In genomic region chr5:168852329-168852728, GRCh38 we compare ENCODE assay signal across 12 cellular contexts.
DNase-seq lines count a peak whose midpoint lies in the region; ATAC-seq, FAIRE-seq and TF ChIP-seq lines count a peak whose summit lies in the region.
"Had no signal": no experiment of that assay in that cellular context is flagged by ENCODE, and none has a peak within 500 bp of the region (broad histone marks: within the 10 kb centered on the region; RNA-seq: fewer than 3 reads in every experiment).

No MANE protein-coding gene starts in this region.

- peaks cover 5% of the 10 kb centered on the region for H3K27me3 Mint-ChIP-seq in activated CD4-positive, alpha-beta T cell treated with anti-CD3 and anti-CD28 coated beads, Interleukin-2, amount 10 ng/mL, durations not matched to agents 7 days and 5 days
- H3K27me3 Mint-ChIP-seq in astrocyte (ENCODE audit: low read depth, unreplicated experiment): peaks cover 2% of the 10 kb centered on the region
- H3K27me3 Mint-ChIP-seq in progenitor cell of endocrine pancreas: no peaks in the 10 kb centered on the region

- peak overlapping the region; percentile 8 for H2AFZ ChIP-seq in astrocyte (ENCODE audit: low read depth, low read length)
- no peak overlapping the region for H2AFZ ChIP-seq in hepatocyte

- CTCF ChIA-PET in activated CD4-positive, alpha-beta T cell treated with anti-CD3 and anti-CD28 coated beads, Interleukin-2, amount 10 ng/mL, durations not matched to agents 7 days and 5 days (lab: Charles Lee): no interaction called here

- peak; percentile 13 for DNase-seq in activated CD4-positive, alpha-beta T cell treated with anti-CD3 and anti-CD28 coated beads, Interleukin-2, amount 10 ng/mL, durations not matched to agents 7 days and 5 days
- DNase-seq in activated CD4-positive, alpha-beta T cell treated with anti-CD3 and anti-CD28 coated beads, Interleukin-2, amount 50 U/mL, for 4 hours: no peak
- DNase-seq in astrocyte (ENCODE audit: low read depth) (no peak), progenitor cell of endocrine pancreas (ENCODE audit: low spot score, unreplicated experiment) (no peak), hepatocyte (ENCODE audit: low spot score) (no peak), NCI-H2107 (lab: John Stamatoyannopoulos, UW) (no peak), D341Med (ENCODE audit: low spot score) (no peak)
- DNase-seq: cortex of kidney, NCI-H1092 treated with DMSO at 0.1 percent for 48 hours had no signal

- H3K4me3 ChIP-seq in astrocyte (ENCODE audit: insufficient read depth, low read depth, low read length) (no peak overlapping the region), hepatocyte (no peak overlapping the region)

- WGBS in hepatocyte (ENCODE audit: low lambda C conversion rate, missing lambda C conversion rate): 73% methylated on average over 4 of the region's 4 CpGs

- H3K27me3 ChIP-seq in astrocyte (ENCODE audit: insufficient read depth, low read length) (peaks cover 18% of the 10 kb centered on the region), hepatocyte (no peaks in the 10 kb centered on the region)

- H3K36me3 Mint-ChIP-seq in activated CD4-positive, alpha-beta T cell treated with anti-CD3 and anti-CD28 coated beads, Interleukin-2, amount 10 ng/mL, durations not matched to agents 7 days and 5 days (ENCODE audit: low read depth): peaks cover 2% of the 10 kb centered on the region
- no peaks in the 10 kb centered on the region for H3K36me3 Mint-ChIP-seq in astrocyte (ENCODE audit: low read depth, unreplicated experiment)
- H3K36me3 Mint-ChIP-seq in progenitor cell of endocrine pancreas (ENCODE audit: insufficient read depth): peaks cover 1% of the 10 kb centered on the region

- no peaks in the 10 kb centered on the region for H3K36me3 ChIP-seq in astrocyte (ENCODE audit: insufficient read depth, low read length)
- H3K36me3 ChIP-seq in hepatocyte (replicated peaks; ENCODE audit: insufficient read depth, low read depth): no peaks in the 10 kb centered on the region
- H3K36me3 ChIP-seq: neutrophil had no signal

- H3K9me3 ChIP-seq in astrocyte (ENCODE audit: insufficient read depth, low read depth, low read length): no peaks in the 10 kb centered on the region
- H3K9me3 ChIP-seq in hepatocyte (ENCODE audit: low read depth): no peaks in the 10 kb centered on the region
- H3K9me3 ChIP-seq: neutrophil had no signal

- FAIRE-seq in astrocyte (lab: Jason Lieb, UNC): no peak

- POLR2A ChIA-PET in activated CD4-positive, alpha-beta T cell treated with anti-CD3 and anti-CD28 coated beads, Interleukin-2, amount 10 ng/mL, durations not matched to agents 7 days and 5 days (lab: Charles Lee): no interaction called here

- TF ChIP-seq CTCF in astrocyte (IDR thresholded peaks at IDR 0.05; ENCODE audit: insufficient read depth, low read depth, low read length) (no peak), progenitor cell of endocrine pancreas (IDR thresholded peaks at IDR 0.05; ENCODE audit: unreplicated experiment) (no peak), hepatocyte (IDR thresholded peaks at IDR 0.05; ENCODE audit: poor library complexity) (no peak)

- peak overlapping the region; percentile 83 for H3K27ac Mint-ChIP-seq in activated CD4-positive, alpha-beta T cell treated with anti-CD3 and anti-CD28 coated beads, Interleukin-2, amount 10 ng/mL, durations not matched to agents 7 days and 5 days
- no peak overlapping the region for H3K27ac Mint-ChIP-seq in astrocyte (ENCODE audit: unreplicated experiment)
- peak overlapping the region; percentile 86 for H3K27ac Mint-ChIP-seq in progenitor cell of endocrine pancreas

- H3K4me2 ChIP-seq in astrocyte (ENCODE audit: low read length) (peak overlapping the region; percentile 72), hepatocyte (no peak overlapping the region)

- H3K4me1 ChIP-seq in astrocyte (ENCODE audit: insufficient read depth, low read length): peaks cover 10% of the 10 kb centered on the region
- H3K4me1 ChIP-seq in hepatocyte (ENCODE audit: insufficient read depth): no peaks in the 10 kb centered on the region

- H4K20me1 ChIP-seq in astrocyte (ENCODE audit: insufficient read depth, low read length): no peaks in the 10 kb centered on the region
- no peaks in the 10 kb centered on the region for H4K20me1 ChIP-seq in hepatocyte (ENCODE audit: insufficient read depth, poor library complexity, severe bottlenecking)

- peak overlapping the region; percentile 26 for H3K9ac ChIP-seq in astrocyte (ENCODE audit: low read length)

- H3K79me2 ChIP-seq in astrocyte (ENCODE audit: insufficient read depth, low read length) (no peaks in the 10 kb centered on the region), hepatocyte (no peaks in the 10 kb centered on the region)

- no peaks in the 10 kb centered on the region for H3K9me3 Mint-ChIP-seq in activated CD4-positive, alpha-beta T cell treated with anti-CD3 and anti-CD28 coated beads, Interleukin-2, amount 10 ng/mL, durations not matched to agents 7 days and 5 days
- H3K9me3 Mint-ChIP-seq in astrocyte (ENCODE audit: unreplicated experiment) (no peaks in the 10 kb centered on the region), progenitor cell of endocrine pancreas (ENCODE audit: low read depth) (peaks cover 3% of the 10 kb centered on the region)

- peak; percentile 52 for ATAC-seq in HG03354 (IDR thresholded peaks at IDR 0.05; ENCODE audit: poor library complexity, severe bottlenecking, unreplicated experiment)

- no peaks in the 10 kb centered on the region for H3K9me2 ChIP-seq in hepatocyte (replicated peaks; ENCODE audit: insufficient read depth)

- H3K4me3 Mint-ChIP-seq in activated CD4-positive, alpha-beta T cell treated with anti-CD3 and anti-CD28 coated beads, Interleukin-2, amount 10 ng/mL, durations not matched to agents 7 days and 5 days: peak overlapping the region; percentile 57
- H3K4me3 Mint-ChIP-seq in astrocyte (ENCODE audit: unreplicated experiment) (no peak overlapping the region), progenitor cell of endocrine pancreas (ENCODE audit: low read depth) (no peak overlapping the region)

- H3K27ac ChIP-seq in astrocyte (ENCODE audit: low read depth, low read length) (no peak overlapping the region), hepatocyte (no peak overlapping the region)
- H3K27ac ChIP-seq: neutrophil, VCaP had no signal

- peaks cover 38% of the 10 kb centered on the region for H3K4me1 Mint-ChIP-seq in activated CD4-positive, alpha-beta T cell treated with anti-CD3 and anti-CD28 coated beads, Interleukin-2, amount 10 ng/mL, durations not matched to agents 7 days and 5 days
- no peaks in the 10 kb centered on the region for H3K4me1 Mint-ChIP-seq in astrocyte (ENCODE audit: low read depth, unreplicated experiment)
- H3K4me1 Mint-ChIP-seq in progenitor cell of endocrine pancreas (ENCODE audit: low read depth): peaks cover 36% of the 10 kb centered on the region
